Comparison of ENCODE assay signal across 8 cellular contexts in the genomic region with DNA sequence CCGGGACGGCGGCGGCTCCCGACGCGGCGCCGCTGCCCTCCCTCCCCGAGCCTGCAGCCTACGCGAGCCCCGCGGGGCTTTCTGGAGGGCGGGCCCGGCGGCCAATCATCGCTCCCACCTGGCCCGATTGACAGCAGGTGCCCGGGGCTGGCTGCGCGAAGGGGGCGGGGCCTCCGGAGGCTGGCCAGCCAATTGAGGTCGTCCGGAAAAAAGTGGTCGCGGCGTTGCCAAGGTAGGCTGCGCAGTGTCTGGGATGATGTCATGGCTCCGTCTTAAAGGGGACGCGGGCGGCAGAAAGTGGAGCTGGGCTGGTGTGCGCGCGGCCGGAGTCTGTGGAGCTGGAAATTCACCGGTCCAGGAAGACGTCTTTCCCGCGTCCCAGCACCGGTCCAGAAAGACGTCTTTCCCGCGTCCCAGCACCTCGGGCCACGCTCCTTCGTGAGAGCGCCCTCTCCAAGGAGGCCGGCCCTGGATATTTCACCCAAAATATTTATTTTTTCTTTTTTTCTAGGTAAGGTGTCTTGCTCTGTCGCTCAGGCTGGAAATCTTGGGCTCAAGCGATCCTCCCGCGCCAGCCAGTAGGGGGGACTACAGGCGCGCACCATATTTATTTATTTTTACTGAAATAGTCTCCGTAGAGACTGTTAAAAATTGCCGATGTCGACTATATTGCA. TPM values are rescaled to one million over a fixed set of nuclear protein-coding genes. Genes with fewer than 3 reads are reported as not detected.
A peak's percentile ranks its signal among the peaks of the same experiment; 100 is the strongest.
DNase-seq lines count a peak whose midpoint lies in the region; ATAC-seq and TF ChIP-seq lines count a peak whose summit lies in the region.

TSS of gene ACTR1B (minus strand) at position 83 of the 674 bp plus-strand sequence. CDS start 154 bp downstream, outside the sequence.

- H3K4me3 Mint-ChIP-seq in T-helper 17 cell (peak within 1 kb of the TSS; percentile 95), progenitor cell of endocrine pancreas (ENCODE audit: low read depth) (peak within 1 kb of the TSS; percentile 91)

- peaks cover 24% of the 10 kb centered on the region for H3K4me1 Mint-ChIP-seq in T-helper 17 cell
- H3K4me1 Mint-ChIP-seq in progenitor cell of endocrine pancreas (ENCODE audit: low read depth), result peaks cover 17% of the 10 kb centered on the region

- H3K9me3 ChIP-seq in T-helper 17 cell (ENCODE audit: control insufficient read depth, low read length, poor library complexity, severe bottlenecking) (no peaks in the 10 kb centered on the region), left ventricle myocardium inferior (replicated peaks) (no peaks in the 10 kb centered on the region)

- DNase-seq in NCI-H1694 treated with DMSO at 0.1 percent for 48 hours (lab: John Stamatoyannopoulos, UW) (peak; percentile 99), T-helper 17 cell (peak; percentile 96 to 97 (median 97)), amygdala (lab: John Stamatoyannopoulos, UW) (peak; percentile 59 to 99 (median 96)), left ventricle myocardium inferior (peak; percentile 98), progenitor cell of endocrine pancreas (ENCODE audit: low spot score, unreplicated experiment) (peak; percentile 95), ureter (ENCODE audit: low spot score) (peak; percentile 98)

- no peaks in the 10 kb centered on the region for H3K27me3 ChIP-seq in left ventricle myocardium inferior (ENCODE audit: low read depth)

- H3K4me1 ChIP-seq in left ventricle myocardium inferior, result peaks cover 40% of the 10 kb centered on the region

- peak within 1 kb of the TSS; percentile 81 for H3K4me3 ChIP-seq in left ventricle myocardium inferior

- H3K36me3 Mint-ChIP-seq in T-helper 17 cell (ENCODE audit: low read depth), result peaks cover 5% of the 10 kb centered on the region
- H3K36me3 Mint-ChIP-seq in progenitor cell of endocrine pancreas (ENCODE audit: insufficient read depth), result peaks cover 2% of the 10 kb centered on the region

- H3K27me3 Mint-ChIP-seq in T-helper 17 cell (no peaks in the 10 kb centered on the region), progenitor cell of endocrine pancreas (no peaks in the 10 kb centered on the region)

- H3K27ac Mint-ChIP-seq in T-helper 17 cell (peak within 1 kb of the TSS; percentile 97), progenitor cell of endocrine pancreas (peak within 1 kb of the TSS; percentile 98)

- no peaks in the 10 kb centered on the region for H3K9me3 Mint-ChIP-seq in progenitor cell of endocrine pancreas (ENCODE audit: low read depth)

- peaks cover 4% of the 10 kb centered on the region for H3K36me3 ChIP-seq in left ventricle myocardium inferior

- intact Hi-C loops in left ventricle myocardium inferior (cut with micrococcal nuclease), result no loop called here

- H3K27ac ChIP-seq in left ventricle myocardium inferior (replicated peaks), result peak within 1 kb of the TSS; percentile 99

- ATAC-seq in GM18498 (IDR thresholded peaks at IDR 0.05; ENCODE audit: unreplicated experiment) (peak; percentile 87), HG02938 (IDR thresholded peaks at IDR 0.05; ENCODE audit: unreplicated experiment) (peak; percentile 84), T-helper 17 cell (peak; percentile 88)

- peak; percentile 76 for TF ChIP-seq CTCF in left ventricle myocardium inferior (IDR thresholded peaks at IDR 0.05; ENCODE audit: borderline replicate concordance)
- TF ChIP-seq CTCF in progenitor cell of endocrine pancreas (IDR thresholded peaks at IDR 0.05; ENCODE audit: unreplicated experiment), result peak; percentile 74

RNA-seq across cellular contexts. Expression of gene ACTR1B, which starts in this region (rescaled TPM):
- total RNA-seq in T-helper 17 cell (10 to 100 TPM; 90.9 to 98.0 TPM), left ventricle myocardium inferior (65.2 TPM), progenitor cell of endocrine pancreas (87.4 and 88.5 TPM in 2 replicates), ureter (67.4 TPM)

Comparison
In these comparisons a context has a peak if more than half of its experiments do, and no peak if none do; other contexts are left out.
1. Peak in every context shown above with its lines: DNase-seq, ATAC-seq, H3K4me3 ChIP-seq and H3K27ac ChIP-seq.